In genomic region chr1:8352471-8352845, GRCh38 we compare ENCODE assay signal across 14 cellular contexts. TPM values are rescaled to one million over a fixed set of nuclear protein-coding genes. Genes with fewer than 3 reads are reported as not detected.
DNase-seq lines count a peak whose midpoint lies in the region; ATAC-seq and TF ChIP-seq lines count a peak whose summit lies in the region.
"Had no signal": no experiment of that assay in that cellular context is flagged by ENCODE, and none has a peak within 500 bp of the region (broad histone marks: within the 10 kb centered on the region; RNA-seq: fewer than 3 reads in every experiment).

No MANE protein-coding gene starts in this region.

- no peak overlapping the region for H3K4me3 ChIP-seq in Panc1 (ENCODE audit: low read depth in 2 of 2, low read length in 2 of 2)
- no peak overlapping the region for H3K4me3 ChIP-seq in sigmoid colon
- no peak overlapping the region for H3K4me3 ChIP-seq in Peyer's patch

- peaks cover 9% of the 10 kb centered on the region for H3K36me3 Mint-ChIP-seq in Calu3 (ENCODE audit: insufficient read depth, unreplicated experiment)
- H3K36me3 Mint-ChIP-seq in glutamatergic neuron (ENCODE audit: unreplicated experiment): no peaks in the 10 kb centered on the region

- TSS peak; percentile 33 for BruUV-seq in Calu3 (replicated peaks; lab: Mats Ljungman, UMichigan)
- BruUV-seq in Panc1 (replicated peaks; lab: Mats Ljungman, UMichigan): TSS peak; percentile 81

- ATAC-seq in Panc1: no peak
- ATAC-seq in HG02623 (IDR thresholded peaks at IDR 0.05; ENCODE audit: unreplicated experiment): no peak

- no peak for TF ChIP-seq EP300 in sigmoid colon (IDR thresholded peaks at IDR 0.05)

- H3K9me3 ChIP-seq in Panc1 (ENCODE audit: control insufficient read depth, insufficient read depth, low read depth, low read length) (no peaks in the 10 kb centered on the region), sigmoid colon (no peaks in the 10 kb centered on the region), Peyer's patch (no peaks in the 10 kb centered on the region)

- DNase-seq in Calu3: no peak
- no peak for DNase-seq in Panc1 (ENCODE audit: low read depth, low spot score)
- no peak for DNase-seq in glutamatergic neuron
- DNase-seq in sigmoid colon: no peak
- no peak for DNase-seq in NCI-H446 (lab: John Stamatoyannopoulos, UW)
- no peak for DNase-seq in Peyer's patch
- no peak for DNase-seq in DMS79 (lab: John Stamatoyannopoulos, UW)
- DNase-seq: GF-D8; HCEC 1CT; retina; stimulated activated naive CD4-positive, alpha-beta T cell; T1000 had no signal

- intact Hi-C loops in Calu3 (cut with micrococcal nuclease; ENCODE audit: unreplicated experiment): no loop called here
- intact Hi-C loops in Panc1 (cut with micrococcal nuclease; ENCODE audit: unreplicated experiment): no loop called here
- intact Hi-C loops in sigmoid colon (cut with DNase I): no loop called here

- no peak overlapping the region for H3K4me3 Mint-ChIP-seq in Calu3 (ENCODE audit: low read depth, unreplicated experiment)
- no peak overlapping the region for H3K4me3 Mint-ChIP-seq in glutamatergic neuron (ENCODE audit: unreplicated experiment)
- H3K4me3 Mint-ChIP-seq: activated CD4-positive, alpha-beta memory T cell treated with anti-CD3 and anti-CD28 coated beads for 36 hours had no signal

- WGBS in sigmoid colon, 2 donors: 78 to 79% methylated on average over 15 of the region's 15 CpGs

- no peak overlapping the region for H3K27ac Mint-ChIP-seq in Calu3 (ENCODE audit: unreplicated experiment)
- peak overlapping the region; percentile 55 for H3K27ac Mint-ChIP-seq in glutamatergic neuron (ENCODE audit: unreplicated experiment)
- H3K27ac Mint-ChIP-seq: activated CD4-positive, alpha-beta memory T cell treated with anti-CD3 and anti-CD28 coated beads for 36 hours had no signal

- H3K27ac ChIP-seq in Panc1 (ENCODE audit: low read length): peak overlapping the region; percentile 48; the same call in 1 of the 2 replicates
- H3K27ac ChIP-seq in sigmoid colon: peak overlapping the region; percentile 55 to 76 (median 72)
- H3K27ac ChIP-seq in Peyer's patch: peak overlapping the region in 1 of 4 donors; percentile 61

- POLR2A ChIA-PET in Panc1 (lab: Charles Lee): no interaction called here

- CTCF ChIA-PET in Calu3 (lab: Charles Lee) (no interaction called here), Panc1 (lab: Charles Lee) (no interaction called here)

- H3K27me3 Mint-ChIP-seq in Calu3 (ENCODE audit: unreplicated experiment) (no peaks in the 10 kb centered on the region), glutamatergic neuron (ENCODE audit: unreplicated experiment) (peaks cover 41% of the 10 kb centered on the region)

- H3K9me3 Mint-ChIP-seq in Calu3 (ENCODE audit: low read depth, unreplicated experiment) (no peaks in the 10 kb centered on the region), glutamatergic neuron (ENCODE audit: unreplicated experiment) (peaks cover 30% of the 10 kb centered on the region)
- H3K9me3 Mint-ChIP-seq: activated CD4-positive, alpha-beta memory T cell treated with anti-CD3 and anti-CD28 coated beads for 36 hours had no signal

- H3K27me3 ChIP-seq in Panc1 (ENCODE audit: control insufficient read depth, insufficient read depth, low read length): no peaks in the 10 kb centered on the region
- H3K27me3 ChIP-seq in sigmoid colon: no peaks in the 10 kb centered on the region
- no peaks in the 10 kb centered on the region for H3K27me3 ChIP-seq in Peyer's patch

- H3K4me1 Mint-ChIP-seq in Calu3 (ENCODE audit: low read depth, unreplicated experiment) (peaks cover 8% of the 10 kb centered on the region), glutamatergic neuron (ENCODE audit: low read depth, unreplicated experiment) (peaks cover 19% of the 10 kb centered on the region)

- no peak for TF ChIP-seq POLR2A in sigmoid colon (IDR thresholded peaks at IDR 0.05)
- TF ChIP-seq POLR2A in Peyer's patch (IDR thresholded peaks at IDR 0.05): no peak

- H3K36me3 ChIP-seq in Panc1 (ENCODE audit: control insufficient read depth, insufficient read depth, low read length): peaks cover 16% of the 10 kb centered on the region
- peaks cover 31 to 49% (median 32%) of the 10 kb centered on the region in 4 donors for H3K36me3 ChIP-seq in sigmoid colon
- H3K36me3 ChIP-seq in Peyer's patch: peaks cover 0 to 44% (median 0%) of the 10 kb centered on the region in 3 donors

- peaks cover 14% of the 10 kb centered on the region for H3K4me1 ChIP-seq in Panc1 (ENCODE audit: control insufficient read depth, insufficient read depth, low read length)
- H3K4me1 ChIP-seq in sigmoid colon: peaks cover 0 to 79% (median 56%) of the 10 kb centered on the region in 4 donors
- H3K4me1 ChIP-seq in Peyer's patch: peaks cover 0 to 15% (median 0%) of the 10 kb centered on the region in 4 donors

- in situ Hi-C loops in Panc1 (cut with HindIII; ENCODE audit: low pct_unique_long_range_greater_than_20kb, low sequenced_read_pairs): no loop called here

- TF ChIP-seq CTCF in Calu3 (IDR thresholded peaks at IDR 0.05; ENCODE audit: unreplicated experiment): no peak
- TF ChIP-seq CTCF in Panc1 (IDR thresholded peaks at IDR 0.05): no peak
- TF ChIP-seq CTCF in glutamatergic neuron (IDR thresholded peaks at IDR 0.05; ENCODE audit: partially characterized antibody, unreplicated experiment): no peak
- TF ChIP-seq CTCF in sigmoid colon (IDR thresholded peaks at IDR 0.05): no peak
- no peak for TF ChIP-seq CTCF in Peyer's patch (IDR thresholded peaks at IDR 0.05)

RNA-seq across cellular contexts. Expression of gene SLC45A1, which starts 34.5 kb away (rescaled TPM):
- 0.73 TPM in 2 replicates for total RNA-seq in Calu3 (2022)
- 11.3 TPM for total RNA-seq in Panc1 (2021; ENCODE audit: unreplicated experiment)
- 49.4 TPM for polyA plus RNA-seq in Panc1 (2012; ENCODE audit: insufficient read length)
- total RNA-seq in glutamatergic neuron (ENCODE audit: unreplicated experiment): 6.1 TPM
- 1 to 10 TPM; 1.4 to 6.5 (median 4.3) TPM for total RNA-seq in sigmoid colon
- 1 to 10 TPM in 1 of 3 donors, not detected in 2; 1.5 TPM for polyA plus RNA-seq in sigmoid colon
- total RNA-seq in Peyer's patch: 1 to 10 TPM in 2 of 4 donors, under 1 TPM in 2; 0.70 to 2.5 (median 1.1) TPM
